In the genomic region with DNA sequence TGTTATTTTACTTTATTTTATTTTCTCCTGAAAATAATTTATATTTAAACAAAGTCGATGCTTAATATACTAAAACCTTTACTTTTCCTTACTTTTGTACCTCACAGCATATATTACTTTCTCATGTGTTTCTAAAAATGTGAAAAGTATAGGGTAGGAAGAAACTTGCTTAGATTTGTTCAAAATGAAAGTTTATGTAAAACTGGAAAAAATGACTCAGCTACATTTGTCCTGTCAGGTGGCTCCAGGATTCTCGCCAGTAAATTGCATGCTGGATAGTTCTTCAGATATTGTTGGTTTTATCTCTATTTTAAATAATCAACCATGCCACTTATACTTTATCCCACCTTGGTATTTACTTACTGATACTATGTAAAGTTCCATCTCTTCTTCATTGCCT, we compare ENCODE assay signal across 30 cellular contexts.
DNase-seq lines count a peak whose midpoint lies in the region; ATAC-seq, FAIRE-seq and TF ChIP-seq lines count a peak whose summit lies in the region.
"Had no signal": no experiment of that assay in that cellular context is flagged by ENCODE, and none has a peak within 500 bp of the region (broad histone marks: within the 10 kb centered on the region; RNA-seq: fewer than 3 reads in every experiment).

No MANE protein-coding gene starts in this region.

- TF ChIP-seq CTCF in GM23338 (conservative IDR thresholded peaks at IDR 0.05; ENCODE audit: low read depth in 2 of 2) (no peak), GM12878 (IDR thresholded peaks at IDR 0.05 in 2 of 3, conservative IDR thresholded peaks at IDR 0.05 in 1 of 3; ENCODE audit: control insufficient read depth in 2 of 3, extremely low read depth in 1 of 3, insufficient read depth in 1 of 3, low read depth in 3 of 3, low read length in 3 of 3) (no peak), thyroid gland (IDR thresholded peaks at IDR 0.05) (no peak)

- no peaks in the 10 kb centered on the region for H3K36me3 Mint-ChIP-seq in GM23338 (ENCODE audit: low read depth)
- H3K36me3 Mint-ChIP-seq in CD4-positive, alpha-beta memory T cell, result no peaks in the 10 kb centered on the region
- H3K36me3 Mint-ChIP-seq: activated naive CD8-positive, alpha-beta T cell; naive thymus-derived CD8-positive, alpha-beta T cell had no signal

- H3F3A ChIP-seq in GM23338 (replicated peaks; ENCODE audit: low read depth), result no peaks in the 10 kb centered on the region

- BruUV-seq in GM12878 (replicated peaks; lab: Mats Ljungman, UMichigan), result no TSS peak

- H3K27me3 Mint-ChIP-seq in GM23338 (ENCODE audit: insufficient read depth, low read depth, poor library complexity), result no peaks in the 10 kb centered on the region
- H3K27me3 Mint-ChIP-seq in CD4-positive, alpha-beta memory T cell, result no peaks in the 10 kb centered on the region
- H3K27me3 Mint-ChIP-seq: activated naive CD8-positive, alpha-beta T cell; naive thymus-derived CD8-positive, alpha-beta T cell had no signal

- WGBS in GM12878 (ENCODE audit: insufficient coverage, insufficient replicate concordance, low lambda C conversion rate, missing lambda C conversion rate), result 0% methylated on average over 2 of the region's 2 CpGs
- 93 to 97% methylated on average over 2 of the region's 2 CpGs for WGBS in thyroid gland, 2 donors

- no peaks in the 10 kb centered on the region for H3K36me3 ChIP-seq in GM23338 (ENCODE audit: insufficient read depth)
- no peaks in the 10 kb centered on the region for H3K36me3 ChIP-seq in GM12878 (ENCODE audit: control insufficient read depth in 2 of 2, insufficient read depth in 2 of 2, low read length in 1 of 2)
- no peaks in the 10 kb centered on the region for H3K36me3 ChIP-seq in CD4-positive, alpha-beta memory T cell (ENCODE audit: insufficient read depth, low read length)
- no peaks in the 10 kb centered on the region for H3K36me3 ChIP-seq in thyroid gland
- H3K36me3 ChIP-seq: BE2C, gastrocnemius medialis, lower lobe of right lung, MG63, transverse colon had no signal

- no peak for TF ChIP-seq EP300 in GM12878 (IDR thresholded peaks at IDR 0.05; ENCODE audit: borderline replicate concordance in 1 of 2, control insufficient read depth in 1 of 2, low read depth in 2 of 2, low read length in 2 of 2)

- TF ChIP-seq POLR2A in GM12878 (IDR thresholded peaks at IDR 0.05; ENCODE audit: low read depth, low read length) (no peak), thyroid gland (IDR thresholded peaks at IDR 0.05) (no peak)

- in situ Hi-C loops in GM12878 (cut with MboI), result no loop called here

- H3K4me3 ChIP-seq in GM23338, result no peak overlapping the region
- no peak overlapping the region for H3K4me3 ChIP-seq in GM12878
- H3K4me3 ChIP-seq in CD4-positive, alpha-beta memory T cell (ENCODE audit: low read length in 2 of 2), result no peak overlapping the region
- H3K4me3 ChIP-seq in thyroid gland (replicated peaks in 1 of 3), result no peak overlapping the region
- H3K4me3 ChIP-seq: gastrocnemius medialis, lower lobe of right lung, MG63, transverse colon had no signal

- H3K9me3 ChIP-seq in GM12878 (replicated peaks; ENCODE audit: control insufficient read depth, insufficient read depth, low read length), result no peaks in the 10 kb centered on the region
- H3K9me3 ChIP-seq in CD4-positive, alpha-beta memory T cell (ENCODE audit: control insufficient read depth in 1 of 2, low read length in 2 of 2), result no peaks in the 10 kb centered on the region
- no peaks in the 10 kb centered on the region for H3K9me3 ChIP-seq in thyroid gland
- H3K9me3 ChIP-seq: BE2C, gastrocnemius medialis, lower lobe of right lung, MG63, transverse colon had no signal

- no peak overlapping the region for H3K9ac ChIP-seq in GM12878 (ENCODE audit: control insufficient read depth, insufficient read depth, low read length)

- no peaks in the 10 kb centered on the region for H4K20me1 ChIP-seq in GM23338 (replicated peaks; ENCODE audit: insufficient read depth)
- H4K20me1 ChIP-seq in GM12878 (ENCODE audit: control insufficient read depth, insufficient read depth), result no peaks in the 10 kb centered on the region

- H3K4me1 ChIP-seq in GM23338 (ENCODE audit: insufficient read depth), result peaks cover 10% of the 10 kb centered on the region
- 0 out of 2 replicates have a peak, but pooled peaks cover 4% of the 10 kb centered on the region for H3K4me1 ChIP-seq in GM12878 (ENCODE audit: control insufficient read depth, insufficient read depth, low read length)
- peaks cover 5% of the 10 kb centered on the region for H3K4me1 ChIP-seq in CD4-positive, alpha-beta memory T cell (ENCODE audit: insufficient read depth, low read length)
- H3K4me1 ChIP-seq in thyroid gland, result no peaks in the 10 kb centered on the region
- H3K4me1 ChIP-seq: BE2C, gastrocnemius medialis, lower lobe of right lung, transverse colon had no signal

- H3K9me3 Mint-ChIP-seq in GM23338, result no peaks in the 10 kb centered on the region
- H3K9me3 Mint-ChIP-seq in CD4-positive, alpha-beta memory T cell, result peaks cover 0 to 9% (median 2%) of the 10 kb centered on the region in 8 donors

- no peak for FAIRE-seq in GM12878 (lab: Jason Lieb, UNC)

- H3K27ac Mint-ChIP-seq in GM23338, result peak overlapping the region; percentile 57
- H3K27ac Mint-ChIP-seq in CD4-positive, alpha-beta memory T cell, result no peak overlapping the region
- H3K27ac Mint-ChIP-seq: activated naive CD8-positive, alpha-beta T cell; naive thymus-derived CD8-positive, alpha-beta T cell; T-helper 2 cell treated with Interferon-gamma antibody and Interleukin-4, amounts not matched to agents 5 μg/mL and 100 μg/mL, for 36 hours had no signal

- DNase-seq in GM23338 (ENCODE audit: low spot score) (no peak), GM12878 (ENCODE audit: low read depth, low spot score) (no peak), head of caudate nucleus (no peak), thyroid gland (no peak)
- DNase-seq in CD4-positive, alpha-beta memory T cell, result no peak
- no peak for DNase-seq in stimulated activated CD8-positive, alpha-beta memory T cell treated with anti-CD3 and anti-CD28 coated beads, Interleukin-4, amount 100 ng/mL, for 48 hours
- DNase-seq: activated CD4-positive, alpha-beta T cell treated with anti-CD3 and anti-CD28 coated beads for 48 hours; activated CD8-positive, alpha-beta memory T cell treated with anti-CD3 and anti-CD28 coated beads for 24 hours; activated effector memory CD4-positive, alpha-beta T cell treated with anti-CD3 and anti-CD28 coated beads, Interleukin-2, amount 50 U/mL, for 16 hours; activated T-cell treated with anti-CD3 and anti-CD28 coated beads, Interleukin-2, amount 50 U/mL, for 1 hour; anterior cingulate cortex; BE2C; gastrocnemius medialis; GOT3; KBM-7; lower lobe of right lung; MG63; naive thymus-derived CD8-positive, alpha-beta T cell; NCI-H1436 treated with DMSO at 0.1 percent for 48 hours; NCI-H2107; NCI-H748 treated with DMSO at 0.1 percent for 48 hours; SIG-M5; stimulated activated CD4-positive, alpha-beta T cell treated with anti-CD3 and anti-CD28 coated beads, Interleukin-4, amount 100 ng/mL, for 24 hours; transverse colon had no signal

- H3K9me2 ChIP-seq in GM23338 (ENCODE audit: insufficient read depth), result no peaks in the 10 kb centered on the region

- no peak overlapping the region for H3K4me2 ChIP-seq in GM23338
- H3K4me2 ChIP-seq in GM12878 (ENCODE audit: control insufficient read depth, insufficient read depth), result no peak overlapping the region

- H3K27me3 ChIP-seq in GM23338 (ENCODE audit: insufficient read depth) (no peaks in the 10 kb centered on the region), GM12878 (replicated peaks in 1 of 2; ENCODE audit: control insufficient read depth in 2 of 2, insufficient read depth in 2 of 2, low read length in 1 of 2) (no peaks in the 10 kb centered on the region), thyroid gland (no peaks in the 10 kb centered on the region)
- no peaks in the 10 kb centered on the region for H3K27me3 ChIP-seq in CD4-positive, alpha-beta memory T cell (ENCODE audit: insufficient read depth, low read length)
- H3K27me3 ChIP-seq: BE2C, gastrocnemius medialis, MG63, transverse colon had no signal

- no peaks in the 10 kb centered on the region for H3K79me2 ChIP-seq in GM23338 (replicated peaks; ENCODE audit: insufficient read depth)
- no peaks in the 10 kb centered on the region for H3K79me2 ChIP-seq in GM12878 (ENCODE audit: control insufficient read depth, insufficient read depth, low read length)

- POLR2A ChIA-PET in GM12878 (lab: Charles Lee), result interaction anchor here (0.6 kb wide), 2 partner anchors 39 to 243 kb away, joined by 3 read pairs; no protein-coding TSS in a partner anchor
- POLR2A ChIA-PET in CD4-positive, alpha-beta memory T cell (lab: Charles Lee; ENCODE audit: partially characterized antibody), result no interaction called here

- SMC1A ChIA-PET in GM12878 (lab: Charles Lee; ENCODE audit: uncharacterized antibody, unreplicated experiment), result interaction anchor here (1.0 to 1.9 kb wide), 3 partner anchors 10 to 18 kb away, joined by 3 to 5 read pairs (median 4); no protein-coding TSS in a partner anchor

- CTCF ChIA-PET in GM12878 (lab: Yijun Ruan, JAX), result interaction anchor here (1.1 kb wide), 1 partner anchor 39 kb away, joined by 3 read pairs; no protein-coding TSS in a partner anchor
- CTCF ChIA-PET in CD4-positive, alpha-beta memory T cell (lab: Charles Lee; ENCODE audit: partially characterized antibody), result no interaction called here

- TF ChIP-seq RAD21 in GM12878 (IDR thresholded peaks at IDR 0.05; ENCODE audit: insufficient read depth, low read depth, low read length), result no peak

- no peak overlapping the region for H3K4me3 Mint-ChIP-seq in GM23338
- H3K4me3 Mint-ChIP-seq in CD4-positive, alpha-beta memory T cell, result no peak overlapping the region
- H3K4me3 Mint-ChIP-seq: activated naive CD8-positive, alpha-beta T cell; naive thymus-derived CD8-positive, alpha-beta T cell; T-helper 2 cell treated with Interferon-gamma antibody and Interleukin-4, amounts not matched to agents 5 μg/mL and 100 μg/mL, for 36 hours had no signal

- peak; percentile 15 for ATAC-seq in GM18499 (IDR thresholded peaks at IDR 0.05; ENCODE audit: insufficient read depth, unreplicated experiment)
- no peak for ATAC-seq in GM23338
- ATAC-seq in HG03432 (IDR thresholded peaks at IDR 0.05; ENCODE audit: unreplicated experiment), result peak; percentile 48
- ATAC-seq in GM12878, result peak; percentile 62
- ATAC-seq: gastrocnemius medialis; lower lobe of right lung; naive thymus-derived CD8-positive, alpha-beta T cell had no signal

- H3K4me1 Mint-ChIP-seq in GM23338, result peaks cover 21% of the 10 kb centered on the region
- H3K4me1 Mint-ChIP-seq in CD4-positive, alpha-beta memory T cell, result peaks cover 10 to 29% (median 16%) of the 10 kb centered on the region in 4 donors

- RAD21 ChIA-PET in GM12878 (lab: Charles Lee; ENCODE audit: unreplicated experiment), result no interaction called here

- H3K27ac ChIP-seq in GM23338 (ENCODE audit: low read depth) (no peak overlapping the region), GM12878 (ENCODE audit: control insufficient read depth, insufficient read depth) (no peak overlapping the region), thyroid gland (no peak overlapping the region)
- H3K27ac ChIP-seq in CD4-positive, alpha-beta memory T cell (ENCODE audit: low read depth, low read length), result no peak overlapping the region
- H3K27ac ChIP-seq: gastrocnemius medialis, HL-60, lower lobe of right lung, transverse colon, VCaP had no signal

- intact Hi-C loops in GM12878 (cut with micrococcal nuclease; ENCODE audit: unreplicated experiment) (loop anchor here (10.0 kb wide), 1 partner anchor 682 kb away; no protein-coding TSS in a partner anchor), head of caudate nucleus (cut with DNase I) (no loop called here), thyroid gland (cut with DNase I) (no loop called here)
- intact Hi-C loops in CD4-positive, alpha-beta memory T cell (cut with micrococcal nuclease), result no loop called here

- H2AFZ ChIP-seq in GM23338, result no peak overlapping the region
- H2AFZ ChIP-seq in GM12878 (ENCODE audit: control insufficient read depth, low read depth, low read length), result no peak overlapping the region
